8 cellular contexts compared by ENCODE assay signal in the genomic region with DNA sequence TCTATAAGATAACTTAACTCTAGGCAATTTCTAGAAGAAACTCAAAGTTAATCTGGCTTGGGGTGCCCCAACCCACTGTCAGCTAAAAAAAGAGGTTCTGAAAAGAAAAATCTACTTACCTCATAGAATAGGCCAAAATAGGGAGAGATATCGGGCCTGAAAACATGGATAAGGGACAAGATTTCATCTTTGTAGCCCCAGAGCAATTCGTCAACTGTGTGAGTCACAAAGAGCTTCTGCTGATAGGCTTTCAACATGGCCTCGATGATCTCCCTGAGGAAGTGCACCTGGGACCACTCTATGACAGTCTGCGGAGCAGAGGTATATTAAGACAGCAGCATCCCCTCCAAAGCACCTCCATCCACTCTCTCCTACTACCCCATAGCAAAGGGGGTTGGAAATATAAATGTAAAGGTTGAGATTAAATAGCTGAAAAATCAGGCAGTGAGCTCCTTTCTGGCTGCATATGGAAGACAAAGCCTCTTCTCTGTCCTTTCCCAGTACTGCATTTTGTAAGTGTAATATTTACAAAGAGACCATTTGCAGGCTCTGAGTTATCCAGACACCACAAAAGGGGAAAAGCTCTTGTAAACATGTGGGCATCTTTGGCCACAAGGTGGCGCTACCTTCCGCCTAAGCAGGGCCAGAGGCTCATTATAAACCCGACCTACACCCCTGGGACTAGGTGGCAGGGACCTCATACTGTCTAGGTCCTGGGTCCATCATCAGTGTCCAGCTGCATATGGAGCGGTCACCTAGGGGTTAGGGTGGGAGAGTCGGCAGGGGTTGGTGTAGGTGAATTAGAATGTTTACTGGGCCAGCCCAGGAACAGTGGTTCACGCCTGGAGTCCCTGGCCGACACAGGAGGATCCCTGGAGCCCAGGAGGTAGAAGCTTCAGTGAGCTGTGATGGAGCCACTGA. TPM values are rescaled to one million over a fixed set of nuclear protein-coding genes. Genes with fewer than 3 reads are reported as not detected.
DNase-seq lines count a peak whose midpoint lies in the region; ATAC-seq and TF ChIP-seq lines count a peak whose summit lies in the region.

No MANE protein-coding gene starts in this region.

- H3K4me1 ChIP-seq in adipocyte (ENCODE audit: control insufficient read depth, insufficient read depth, low read length) (peaks cover 26% of the 10 kb centered on the region), left ventricle myocardium inferior (peaks cover 50% of the 10 kb centered on the region)

- peak overlapping the region; percentile 42 for H3K9ac ChIP-seq in adipocyte (ENCODE audit: low read length)

- H3K27me3 ChIP-seq in adipocyte (replicated peaks; ENCODE audit: control insufficient read depth, insufficient read depth, low read length) (no peaks in the 10 kb centered on the region), left ventricle myocardium inferior (ENCODE audit: low read depth) (no peaks in the 10 kb centered on the region)

- DNase-seq in NCI-H1417 treated with DMSO at 0.1 percent for 48 hours (lab: John Stamatoyannopoulos, UW) (peak; percentile 41), SW480 (ENCODE audit: low spot score) (peak; percentile 74), adipocyte (ENCODE audit: low read depth) (peak; percentile 93), left ventricle myocardium inferior (peak; percentile 82), retina (peak; percentile 86), OCI-M2 (lab: John Stamatoyannopoulos, UW; ENCODE audit: unreplicated experiment) (no peak)

- H3K9me3 ChIP-seq in adipocyte (ENCODE audit: control insufficient read depth, low read length), result no peaks in the 10 kb centered on the region
- no peaks in the 10 kb centered on the region for H3K9me3 ChIP-seq in left ventricle myocardium inferior (replicated peaks)

- H3K36me3 ChIP-seq in adipocyte (ENCODE audit: control insufficient read depth, insufficient read depth, low read length, severe bottlenecking), result peaks cover 35% of the 10 kb centered on the region
- H3K36me3 ChIP-seq in left ventricle myocardium inferior, result peaks cover 14% of the 10 kb centered on the region

- ATAC-seq in HG02642 (IDR thresholded peaks at IDR 0.05; ENCODE audit: poor library complexity, unreplicated experiment), result peak; percentile 83

- H3K27ac ChIP-seq in left ventricle myocardium inferior (replicated peaks), result no peak overlapping the region

- peak; percentile 90 for TF ChIP-seq CTCF in GM12873 (IDR thresholded peaks at IDR 0.05; ENCODE audit: insufficient read depth, low read depth, low read length, missing control alignments)
- peak; percentile 92 for TF ChIP-seq CTCF in left ventricle myocardium inferior (IDR thresholded peaks at IDR 0.05; ENCODE audit: borderline replicate concordance)

- H3K4me3 ChIP-seq in adipocyte (ENCODE audit: low read length) (no peak overlapping the region), left ventricle myocardium inferior (no peak overlapping the region)

- intact Hi-C loops in left ventricle myocardium inferior (cut with micrococcal nuclease), result loop anchor here (10.0 kb wide), 1 partner anchor 325 kb away; no protein-coding TSS in a partner anchor

RNA-seq across cellular contexts. Expression of a gene that starts 31.5 kb away (rescaled TPM):
- 18.0 TPM for total RNA-seq in left ventricle myocardium inferior

RNA-seq across cellular contexts. Expression of a gene that starts 34.0 kb away (rescaled TPM):
- 87.4 TPM for total RNA-seq in left ventricle myocardium inferior
